ENCODE assay signal across 10 cellular contexts in the genomic region with DNA sequence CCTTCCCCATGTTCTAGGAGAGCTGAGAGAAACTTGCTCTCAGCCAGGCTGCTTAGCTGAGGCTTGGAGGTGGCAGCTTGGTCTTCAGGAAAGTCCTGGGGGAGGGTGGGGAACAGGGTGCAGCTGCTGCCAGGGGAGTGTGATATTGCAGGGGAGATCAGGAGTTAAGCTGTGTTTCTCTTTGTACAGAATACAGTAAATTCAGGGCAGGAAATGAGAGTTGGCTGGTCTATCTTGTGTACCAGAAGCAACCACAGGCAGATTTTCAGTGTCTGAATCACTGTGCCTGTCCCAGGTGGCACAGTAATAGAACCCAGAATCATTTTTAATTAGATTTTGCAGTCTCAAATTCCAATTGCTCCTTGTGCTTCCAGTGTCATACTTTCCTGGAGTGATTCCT.
A peak's percentile ranks its signal among the peaks of the same experiment; 100 is the strongest.
DNase-seq lines count a peak whose midpoint lies in the region; ATAC-seq and TF ChIP-seq lines count a peak whose summit lies in the region.
"Had no signal": no experiment of that assay in that cellular context is flagged by ENCODE, and none has a peak within 500 bp of the region (broad histone marks: within the 10 kb centered on the region; RNA-seq: fewer than 3 reads in every experiment).

No MANE protein-coding gene starts in this region.

- no peaks in the 10 kb centered on the region for H3K27me3 Mint-ChIP-seq in activated T-cell treated with anti-CD3 and anti-CD28 coated beads, Interleukin-2, amount 50 U/mL, for 24 hours
- no peaks in the 10 kb centered on the region for H3K27me3 Mint-ChIP-seq in T-helper 1 cell treated with Interleukin-12 subunit alpha and Interleukin-12 subunit beta and Interleukin-4 antibody, amounts not matched to agents 30 μg/mL and 1 μg/mL, for 36 hours (ENCODE audit: low read depth)

- CTCF ChIA-PET in HEK293T (lab: Yijun Ruan, JAX): interaction anchor here (0.8 to 1.8 kb wide), 2 partner anchors 32 to 170 kb away, joined by 3 to 8 read pairs; no protein-coding TSS in a partner anchor

- H3K4me1 Mint-ChIP-seq in activated T-cell treated with anti-CD3 and anti-CD28 coated beads, Interleukin-2, amount 50 U/mL, for 24 hours (ENCODE audit: low read depth): peaks cover 85% of the 10 kb centered on the region
- H3K4me1 Mint-ChIP-seq in T-helper 1 cell treated with Interleukin-12 subunit alpha and Interleukin-12 subunit beta and Interleukin-4 antibody, amounts not matched to agents 30 μg/mL and 1 μg/mL, for 36 hours (ENCODE audit: low read depth): peaks cover 45% of the 10 kb centered on the region

- ATAC-seq in HG02885 (IDR thresholded peaks at IDR 0.05; ENCODE audit: poor library complexity, unreplicated experiment): peak; percentile 61
- ATAC-seq in stimulated activated naive CD8-positive, alpha-beta T cell treated with anti-CD3 and anti-CD28 coated beads, Interleukin-15, Interleukin-2, amounts not matched to agents 100 U/mL and 50 U/mL, for 24 hours: peak; percentile 62
- ATAC-seq: psoas muscle had no signal

- DNase-seq in activated T-cell treated with anti-CD3 and anti-CD28 coated beads, Interleukin-2, amount 50 U/mL, for 24 hours: peak; percentile 46
- no peak for DNase-seq in activated T-cell treated with anti-CD3 and anti-CD28 coated beads, Interleukin-2, amount 50 U/mL, for 1 hour
- DNase-seq in stimulated activated naive CD8-positive, alpha-beta T cell treated with anti-CD3 and anti-CD28 coated beads, Interleukin-15, Interleukin-2, amounts not matched to agents 100 U/mL and 50 U/mL, for 24 hours: no peak
- DNase-seq in middle frontal gyrus (ENCODE audit: extremely low spot score, low spot score): no peak
- DNase-seq in NCI-H128 (lab: John Stamatoyannopoulos, UW; ENCODE audit: unreplicated experiment): no peak
- no peak for DNase-seq in HEK293T (ENCODE audit: extremely low spot score)
- DNase-seq: psoas muscle, upper lobe of left lung had no signal

- peak overlapping the region; percentile 91 for H3K27ac Mint-ChIP-seq in activated T-cell treated with anti-CD3 and anti-CD28 coated beads, Interleukin-2, amount 50 U/mL, for 24 hours
- peak overlapping the region; percentile 23 for H3K27ac Mint-ChIP-seq in T-helper 1 cell treated with Interleukin-12 subunit alpha and Interleukin-12 subunit beta and Interleukin-4 antibody, amounts not matched to agents 30 μg/mL and 1 μg/mL, for 36 hours

- H3K4me3 Mint-ChIP-seq in activated T-cell treated with anti-CD3 and anti-CD28 coated beads, Interleukin-2, amount 50 U/mL, for 24 hours: peak overlapping the region; percentile 53
- H3K4me3 Mint-ChIP-seq in T-helper 1 cell treated with Interleukin-12 subunit alpha and Interleukin-12 subunit beta and Interleukin-4 antibody, amounts not matched to agents 30 μg/mL and 1 μg/mL, for 36 hours: peak overlapping the region; percentile 1

- POLR2A ChIA-PET in HEK293T (lab: Yijun Ruan, JAX): no interaction called here

- H3K36me3 Mint-ChIP-seq in activated T-cell treated with anti-CD3 and anti-CD28 coated beads, Interleukin-2, amount 50 U/mL, for 24 hours (ENCODE audit: low read depth): peaks cover 29% of the 10 kb centered on the region
- peaks cover 6% of the 10 kb centered on the region for H3K36me3 Mint-ChIP-seq in T-helper 1 cell treated with Interleukin-12 subunit alpha and Interleukin-12 subunit beta and Interleukin-4 antibody, amounts not matched to agents 30 μg/mL and 1 μg/mL, for 36 hours (ENCODE audit: low read depth)

- no peaks in the 10 kb centered on the region for H3K9me3 Mint-ChIP-seq in activated T-cell treated with anti-CD3 and anti-CD28 coated beads, Interleukin-2, amount 50 U/mL, for 24 hours
- H3K9me3 Mint-ChIP-seq in T-helper 1 cell treated with Interleukin-12 subunit alpha and Interleukin-12 subunit beta and Interleukin-4 antibody, amounts not matched to agents 30 μg/mL and 1 μg/mL, for 36 hours: no peaks in the 10 kb centered on the region

TF ChIP-seq in HEK293T, 16 proteins besides CTCF, POLR2A, EP300 and RAD21:
- no peak for TF ChIP-seq BHLHE40 (IDR thresholded peaks at IDR 0.05; ENCODE audit: borderline replicate concordance)
- TF ChIP-seq L3MBTL2 (conservative IDR thresholded peaks at IDR 0.05): no peak
- TF ChIP-seq FOXM1 (IDR thresholded peaks at IDR 0.05; ENCODE audit: borderline replicate concordance): no peak
- no peak for TF ChIP-seq SUZ12 (IDR thresholded peaks at IDR 0.05)
- TF ChIP-seq ARNT (IDR thresholded peaks at IDR 0.05): no peak
